ENCODE assay signal across 1 cellular context in the genomic region with DNA sequence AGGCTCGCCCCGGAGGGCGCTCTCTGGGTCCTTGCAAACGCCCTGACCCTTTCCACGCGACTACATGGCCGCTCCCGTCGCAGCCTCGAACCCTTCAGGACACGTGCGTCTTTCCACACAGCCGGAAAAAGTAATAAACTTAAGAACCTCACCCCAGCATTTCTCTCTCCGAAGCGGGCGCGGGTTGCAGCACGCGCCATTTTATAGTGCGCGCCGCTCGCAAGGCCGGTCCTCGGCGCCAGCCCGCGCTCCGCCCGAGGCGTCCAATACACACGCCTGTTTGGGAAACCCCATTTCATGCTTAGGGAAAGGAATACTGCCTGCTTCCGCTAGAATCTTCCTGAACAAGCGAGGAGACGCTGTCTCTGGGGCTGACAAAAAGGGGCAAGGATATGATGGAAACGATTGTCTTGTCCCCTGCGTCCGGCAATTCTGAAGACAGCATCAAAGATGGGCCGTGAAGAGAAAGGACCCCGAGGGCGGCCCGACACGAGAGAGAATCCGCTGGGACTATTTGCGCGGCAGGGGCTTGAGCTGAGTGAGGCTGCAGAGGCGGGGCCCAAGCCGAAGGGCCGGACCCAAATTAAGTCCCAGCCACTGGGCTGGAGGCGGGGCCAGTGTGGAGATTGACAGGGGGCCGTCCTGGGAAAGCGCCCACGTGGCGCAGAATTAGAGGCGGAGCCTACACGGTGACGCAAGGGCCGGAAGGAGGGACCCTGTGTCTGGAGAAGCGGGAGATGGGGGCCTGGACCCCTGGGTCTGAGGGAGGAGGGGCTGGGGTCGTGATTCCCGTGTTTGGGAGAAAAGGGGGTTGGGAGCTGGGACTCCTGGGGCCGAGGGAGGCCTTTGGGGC.
TF ChIP-seq lines count a peak whose summit lies in the region.

No MANE protein-coding gene starts in this region.

TF ChIP-seq in WTC11, 78 proteins besides CTCF, POLR2A, EP300 and RAD21 (continued from another document):
- TF ChIP-seq, protein P1, sequence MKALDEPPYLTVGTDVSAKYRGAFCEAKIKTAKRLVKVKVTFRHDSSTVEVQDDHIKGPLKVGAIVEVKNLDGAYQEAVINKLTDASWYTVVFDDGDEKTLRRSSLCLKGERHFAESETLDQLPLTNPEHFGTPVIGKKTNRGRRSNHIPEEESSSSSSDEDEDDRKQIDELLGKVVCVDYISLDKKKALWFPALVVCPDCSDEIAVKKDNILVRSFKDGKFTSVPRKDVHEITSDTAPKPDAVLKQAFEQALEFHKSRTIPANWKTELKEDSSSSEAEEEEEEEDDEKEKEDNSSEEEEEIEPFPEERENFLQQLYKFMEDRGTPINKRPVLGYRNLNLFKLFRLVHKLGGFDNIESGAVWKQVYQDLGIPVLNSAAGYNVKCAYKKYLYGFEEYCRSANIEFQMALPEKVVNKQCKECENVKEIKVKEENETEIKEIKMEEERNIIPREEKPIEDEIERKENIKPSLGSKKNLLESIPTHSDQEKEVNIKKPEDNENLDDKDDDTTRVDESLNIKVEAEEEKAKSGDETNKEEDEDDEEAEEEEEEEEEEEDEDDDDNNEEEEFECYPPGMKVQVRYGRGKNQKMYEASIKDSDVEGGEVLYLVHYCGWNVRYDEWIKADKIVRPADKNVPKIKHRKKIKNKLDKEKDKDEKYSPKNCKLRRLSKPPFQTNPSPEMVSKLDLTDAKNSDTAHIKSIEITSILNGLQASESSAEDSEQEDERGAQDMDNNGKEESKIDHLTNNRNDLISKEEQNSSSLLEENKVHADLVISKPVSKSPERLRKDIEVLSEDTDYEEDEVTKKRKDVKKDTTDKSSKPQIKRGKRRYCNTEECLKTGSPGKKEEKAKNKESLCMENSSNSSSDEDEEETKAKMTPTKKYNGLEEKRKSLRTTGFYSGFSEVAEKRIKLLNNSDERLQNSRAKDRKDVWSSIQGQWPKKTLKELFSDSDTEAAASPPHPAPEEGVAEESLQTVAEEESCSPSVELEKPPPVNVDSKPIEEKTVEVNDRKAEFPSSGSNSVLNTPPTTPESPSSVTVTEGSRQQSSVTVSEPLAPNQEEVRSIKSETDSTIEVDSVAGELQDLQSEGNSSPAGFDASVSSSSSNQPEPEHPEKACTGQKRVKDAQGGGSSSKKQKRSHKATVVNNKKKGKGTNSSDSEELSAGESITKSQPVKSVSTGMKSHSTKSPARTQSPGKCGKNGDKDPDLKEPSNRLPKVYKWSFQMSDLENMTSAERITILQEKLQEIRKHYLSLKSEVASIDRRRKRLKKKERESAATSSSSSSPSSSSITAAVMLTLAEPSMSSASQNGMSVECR (CRISPR knock-in tag; IDR thresholded peaks at IDR 0.05; ENCODE audit: borderline replicate concordance): peak; percentile 84; the same call in 1 of the 2 replicates
- TF ChIP-seq ZNF423 (CRISPR knock-in tag; IDR thresholded peaks at IDR 0.05): 0 out of 2 replicates have a peak, but pooled peaks have one; percentile 3
- no peak for TF ChIP-seq TCF7 (CRISPR knock-in tag; IDR thresholded peaks at IDR 0.05; ENCODE audit: low read depth)
- no peak for TF ChIP-seq ZNF396 (CRISPR knock-in tag; IDR thresholded peaks at IDR 0.05; ENCODE audit: borderline replicate concordance)
- TF ChIP-seq, protein P2, sequence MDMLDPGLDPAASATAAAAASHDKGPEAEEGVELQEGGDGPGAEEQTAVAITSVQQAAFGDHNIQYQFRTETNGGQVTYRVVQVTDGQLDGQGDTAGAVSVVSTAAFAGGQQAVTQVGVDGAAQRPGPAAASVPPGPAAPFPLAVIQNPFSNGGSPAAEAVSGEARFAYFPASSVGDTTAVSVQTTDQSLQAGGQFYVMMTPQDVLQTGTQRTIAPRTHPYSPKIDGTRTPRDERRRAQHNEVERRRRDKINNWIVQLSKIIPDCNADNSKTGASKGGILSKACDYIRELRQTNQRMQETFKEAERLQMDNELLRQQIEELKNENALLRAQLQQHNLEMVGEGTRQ (CRISPR knock-in tag; IDR thresholded peaks at IDR 0.05): peak; percentile 92
- TF ChIP-seq, protein P3, sequence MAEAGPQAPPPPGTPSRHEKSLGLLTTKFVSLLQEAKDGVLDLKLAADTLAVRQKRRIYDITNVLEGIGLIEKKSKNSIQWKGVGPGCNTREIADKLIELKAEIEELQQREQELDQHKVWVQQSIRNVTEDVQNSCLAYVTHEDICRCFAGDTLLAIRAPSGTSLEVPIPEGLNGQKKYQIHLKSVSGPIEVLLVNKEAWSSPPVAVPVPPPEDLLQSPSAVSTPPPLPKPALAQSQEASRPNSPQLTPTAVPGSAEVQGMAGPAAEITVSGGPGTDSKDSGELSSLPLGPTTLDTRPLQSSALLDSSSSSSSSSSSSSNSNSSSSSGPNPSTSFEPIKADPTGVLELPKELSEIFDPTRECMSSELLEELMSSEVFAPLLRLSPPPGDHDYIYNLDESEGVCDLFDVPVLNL (CRISPR knock-in tag; IDR thresholded peaks at IDR 0.05; ENCODE audit: borderline replicate concordance, low read depth): peak; percentile 82; the same call in 1 of the 2 replicates
- TF ChIP-seq IRF2 (CRISPR knock-in tag; IDR thresholded peaks at IDR 0.05; ENCODE audit: borderline replicate concordance, low read depth): no peak
- TF ChIP-seq SP1 (CRISPR knock-in tag; conservative IDR thresholded peaks at IDR 0.05): peak; percentile 69
- TF ChIP-seq, protein P4, sequence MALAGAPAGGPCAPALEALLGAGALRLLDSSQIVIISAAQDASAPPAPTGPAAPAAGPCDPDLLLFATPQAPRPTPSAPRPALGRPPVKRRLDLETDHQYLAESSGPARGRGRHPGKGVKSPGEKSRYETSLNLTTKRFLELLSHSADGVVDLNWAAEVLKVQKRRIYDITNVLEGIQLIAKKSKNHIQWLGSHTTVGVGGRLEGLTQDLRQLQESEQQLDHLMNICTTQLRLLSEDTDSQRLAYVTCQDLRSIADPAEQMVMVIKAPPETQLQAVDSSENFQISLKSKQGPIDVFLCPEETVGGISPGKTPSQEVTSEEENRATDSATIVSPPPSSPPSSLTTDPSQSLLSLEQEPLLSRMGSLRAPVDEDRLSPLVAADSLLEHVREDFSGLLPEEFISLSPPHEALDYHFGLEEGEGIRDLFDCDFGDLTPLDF (CRISPR knock-in tag; IDR thresholded peaks at IDR 0.05): no peak
- TF ChIP-seq, protein P5, sequence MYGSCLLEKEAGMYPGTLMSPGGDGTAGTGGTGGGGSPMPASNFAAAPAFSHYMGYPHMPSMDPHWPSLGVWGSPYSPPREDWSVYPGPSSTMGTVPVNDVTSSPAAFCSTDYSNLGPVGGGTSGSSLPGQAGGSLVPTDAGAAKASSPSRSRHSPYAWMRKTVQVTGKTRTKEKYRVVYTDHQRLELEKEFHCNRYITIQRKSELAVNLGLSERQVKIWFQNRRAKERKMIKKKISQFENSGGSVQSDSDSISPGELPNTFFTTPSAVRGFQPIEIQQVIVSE (CRISPR knock-in tag; IDR thresholded peaks at IDR 0.05; ENCODE audit: borderline replicate concordance): no peak
- no peak for TF ChIP-seq NR1H2 (CRISPR knock-in tag; IDR thresholded peaks at IDR 0.05)
- TF ChIP-seq, protein P6, sequence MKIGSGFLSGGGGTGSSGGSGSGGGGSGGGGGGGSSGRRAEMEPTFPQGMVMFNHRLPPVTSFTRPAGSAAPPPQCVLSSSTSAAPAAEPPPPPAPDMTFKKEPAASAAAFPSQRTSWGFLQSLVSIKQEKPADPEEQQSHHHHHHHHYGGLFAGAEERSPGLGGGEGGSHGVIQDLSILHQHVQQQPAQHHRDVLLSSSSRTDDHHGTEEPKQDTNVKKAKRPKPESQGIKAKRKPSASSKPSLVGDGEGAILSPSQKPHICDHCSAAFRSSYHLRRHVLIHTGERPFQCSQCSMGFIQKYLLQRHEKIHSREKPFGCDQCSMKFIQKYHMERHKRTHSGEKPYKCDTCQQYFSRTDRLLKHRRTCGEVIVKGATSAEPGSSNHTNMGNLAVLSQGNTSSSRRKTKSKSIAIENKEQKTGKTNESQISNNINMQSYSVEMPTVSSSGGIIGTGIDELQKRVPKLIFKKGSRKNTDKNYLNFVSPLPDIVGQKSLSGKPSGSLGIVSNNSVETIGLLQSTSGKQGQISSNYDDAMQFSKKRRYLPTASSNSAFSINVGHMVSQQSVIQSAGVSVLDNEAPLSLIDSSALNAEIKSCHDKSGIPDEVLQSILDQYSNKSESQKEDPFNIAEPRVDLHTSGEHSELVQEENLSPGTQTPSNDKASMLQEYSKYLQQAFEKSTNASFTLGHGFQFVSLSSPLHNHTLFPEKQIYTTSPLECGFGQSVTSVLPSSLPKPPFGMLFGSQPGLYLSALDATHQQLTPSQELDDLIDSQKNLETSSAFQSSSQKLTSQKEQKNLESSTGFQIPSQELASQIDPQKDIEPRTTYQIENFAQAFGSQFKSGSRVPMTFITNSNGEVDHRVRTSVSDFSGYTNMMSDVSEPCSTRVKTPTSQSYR (CRISPR knock-in tag; IDR thresholded peaks at IDR 0.05): 0 out of 2 replicates have a peak, but pooled peaks have one; percentile 59
- TF ChIP-seq, protein P7, sequence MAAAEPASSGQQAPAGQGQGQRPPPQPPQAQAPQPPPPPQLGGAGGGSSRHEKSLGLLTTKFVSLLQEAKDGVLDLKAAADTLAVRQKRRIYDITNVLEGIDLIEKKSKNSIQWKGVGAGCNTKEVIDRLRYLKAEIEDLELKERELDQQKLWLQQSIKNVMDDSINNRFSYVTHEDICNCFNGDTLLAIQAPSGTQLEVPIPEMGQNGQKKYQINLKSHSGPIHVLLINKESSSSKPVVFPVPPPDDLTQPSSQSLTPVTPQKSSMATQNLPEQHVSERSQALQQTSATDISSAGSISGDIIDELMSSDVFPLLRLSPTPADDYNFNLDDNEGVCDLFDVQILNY (CRISPR knock-in tag; IDR thresholded peaks at IDR 0.05): peak; percentile 93
- TF ChIP-seq GABPB1 (CRISPR knock-in tag; IDR thresholded peaks at IDR 0.05): peak; percentile 74
- TF ChIP-seq, protein P8, sequence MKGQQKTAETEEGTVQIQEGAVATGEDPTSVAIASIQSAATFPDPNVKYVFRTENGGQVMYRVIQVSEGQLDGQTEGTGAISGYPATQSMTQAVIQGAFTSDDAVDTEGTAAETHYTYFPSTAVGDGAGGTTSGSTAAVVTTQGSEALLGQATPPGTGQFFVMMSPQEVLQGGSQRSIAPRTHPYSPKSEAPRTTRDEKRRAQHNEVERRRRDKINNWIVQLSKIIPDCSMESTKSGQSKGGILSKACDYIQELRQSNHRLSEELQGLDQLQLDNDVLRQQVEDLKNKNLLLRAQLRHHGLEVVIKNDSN (CRISPR knock-in tag; IDR thresholded peaks at IDR 0.05): peak; percentile 94
- TF ChIP-seq, protein P9, sequence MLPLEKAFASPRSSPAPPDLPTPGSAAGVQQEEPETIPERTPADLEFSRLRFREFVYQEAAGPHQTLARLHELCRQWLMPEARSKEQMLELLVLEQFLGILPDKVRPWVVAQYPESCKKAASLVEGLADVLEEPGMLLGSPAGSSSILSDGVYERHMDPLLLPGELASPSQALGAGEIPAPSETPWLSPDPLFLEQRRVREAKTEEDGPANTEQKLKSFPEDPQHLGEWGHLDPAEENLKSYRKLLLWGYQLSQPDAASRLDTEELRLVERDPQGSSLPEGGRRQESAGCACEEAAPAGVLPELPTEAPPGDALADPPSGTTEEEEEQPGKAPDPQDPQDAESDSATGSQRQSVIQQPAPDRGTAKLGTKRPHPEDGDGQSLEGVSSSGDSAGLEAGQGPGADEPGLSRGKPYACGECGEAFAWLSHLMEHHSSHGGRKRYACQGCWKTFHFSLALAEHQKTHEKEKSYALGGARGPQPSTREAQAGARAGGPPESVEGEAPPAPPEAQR (CRISPR knock-in tag; IDR thresholded peaks at IDR 0.05): no peak
- TF ChIP-seq, protein P10, sequence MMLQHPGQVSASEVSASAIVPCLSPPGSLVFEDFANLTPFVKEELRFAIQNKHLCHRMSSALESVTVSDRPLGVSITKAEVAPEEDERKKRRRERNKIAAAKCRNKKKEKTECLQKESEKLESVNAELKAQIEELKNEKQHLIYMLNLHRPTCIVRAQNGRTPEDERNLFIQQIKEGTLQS (CRISPR knock-in tag; conservative IDR thresholded peaks at IDR 0.05): no peak; the same call in 1 of the 2 replicates
- no peak for TF ChIP-seq SMAD3 (CRISPR knock-in tag; IDR thresholded peaks at IDR 0.05; ENCODE audit: borderline replicate concordance)
- TF ChIP-seq SMAD4 (CRISPR knock-in tag; IDR thresholded peaks at IDR 0.05): 0 out of 2 replicates have a peak, but pooled peaks have one; percentile 39
TF ChIP-seq in WTC11: peak in this region for 25.
